In genomic region chr2:24009367-24009679, GRCh38 we compare ENCODE assay signal across 14 cellular contexts. TPM values are rescaled to one million over a fixed set of nuclear protein-coding genes. Genes with fewer than 3 reads are reported as not detected.
DNase-seq lines count a peak whose midpoint lies in the region; ATAC-seq and TF ChIP-seq lines count a peak whose summit lies in the region.
"Had no signal": no experiment of that assay in that cellular context is flagged by ENCODE, and none has a peak within 500 bp of the region (broad histone marks: within the 10 kb centered on the region; RNA-seq: fewer than 3 reads in every experiment).

No MANE protein-coding gene starts in this region.

- intact Hi-C loops in heart right ventricle (cut with DNase I) (no loop called here), cardiac septum (cut with DNase I) (no loop called here)

- peak overlapping the region in 3 of 10 donors; percentile 20 to 45 (median 27) for H3K4me3 Mint-ChIP-seq in naive thymus-derived CD8-positive, alpha-beta T cell
- H3K4me3 Mint-ChIP-seq: T-helper 1 cell treated with Interleukin-12 subunit alpha and Interleukin-12 subunit beta and Interleukin-4 antibody, amounts not matched to agents 30 μg/mL and 1 μg/mL, for 36 hours had no signal

- no peak for DNase-seq in heart right ventricle
- DNase-seq in cardiac septum (ENCODE audit: low spot score): no peak
- DNase-seq in epithelial cell of proximal tubule (ENCODE audit: low read depth): no peak
- DNase-seq in mesendoderm: no peak
- no peak for DNase-seq in NCI-H524 (lab: John Stamatoyannopoulos, UW)
- DNase-seq in activated naive CD4-positive, alpha-beta T cell treated with anti-CD3 and anti-CD28 coated beads, Interleukin-2, amount 50 U/mL, for 72 hours (ENCODE audit: low spot score in 2 of 2): no peak
- DNase-seq in naive thymus-derived CD8-positive, alpha-beta T cell: no peak
- DNase-seq in RKO (ENCODE audit: low spot score): no peak
- DNase-seq: activated CD4-positive, alpha-beta T cell treated with anti-CD3 and anti-CD28 coated beads for 48 hours; NCI-H1417 treated with DMSO at 0.1 percent for 48 hours; spleen had no signal

- no peak for ATAC-seq in heart right ventricle
- no peak for ATAC-seq in activated naive CD4-positive, alpha-beta T cell treated with anti-CD3 and anti-CD28 coated beads, Interleukin-2, amount 50 U/mL, for 72 hours
- ATAC-seq in naive thymus-derived CD8-positive, alpha-beta T cell: no peak

- no peak overlapping the region for H4K8ac ChIP-seq in mesendoderm (ENCODE audit: low read depth, low read length)

- H3K36me3 ChIP-seq in heart right ventricle (peaks cover 0 to 3% (median 0%) of the 10 kb centered on the region in 9 donors), mesendoderm (ENCODE audit: control insufficient read depth, insufficient read depth, low read length) (no peaks in the 10 kb centered on the region)
- H3K36me3 ChIP-seq: spleen, thyroid gland had no signal

- no peak for TF ChIP-seq CTCF in heart right ventricle (IDR thresholded peaks at IDR 0.05)
- TF ChIP-seq CTCF in epithelial cell of proximal tubule (conservative IDR thresholded peaks at IDR 0.05; ENCODE audit: low read depth, low read length): no peak

- H3K4me1 ChIP-seq in heart right ventricle (peaks cover 0 to 17% (median 12%) of the 10 kb centered on the region in 9 donors), mesendoderm (ENCODE audit: control insufficient read depth, low read depth, low read length) (no peaks in the 10 kb centered on the region)

- H3K4ac ChIP-seq in mesendoderm (ENCODE audit: low read depth, low read length): no peak overlapping the region

- H3K9me3 ChIP-seq in heart right ventricle: no peaks in the 10 kb centered on the region
- H3K9me3 ChIP-seq: spleen, thyroid gland had no signal

- H3K27ac ChIP-seq in heart right ventricle: no peak overlapping the region
- no peak overlapping the region for H3K27ac ChIP-seq in mesendoderm (ENCODE audit: low read depth, low read length)
- H3K27ac ChIP-seq: thyroid gland had no signal

- no peak overlapping the region for H2BK5ac ChIP-seq in mesendoderm (ENCODE audit: low read length)

- H3K23ac ChIP-seq in mesendoderm (ENCODE audit: low read length): peak overlapping the region; percentile 37

- no peak overlapping the region for H3K18ac ChIP-seq in mesendoderm (ENCODE audit: low read length)

- H3K27ac Mint-ChIP-seq in activated naive CD4-positive, alpha-beta T cell treated with anti-CD3 and anti-CD28 coated beads, Interleukin-2, amount 50 U/mL, for 72 hours: no peak overlapping the region
- no peak overlapping the region for H3K27ac Mint-ChIP-seq in naive thymus-derived CD8-positive, alpha-beta T cell
- H3K27ac Mint-ChIP-seq: T-helper 1 cell treated with Interleukin-12 subunit alpha and Interleukin-12 subunit beta and Interleukin-4 antibody, amounts not matched to agents 30 μg/mL and 1 μg/mL, for 36 hours had no signal

- peak overlapping the region; percentile 69 for H3K9ac ChIP-seq in mesendoderm (ENCODE audit: low read length)

- H2AK5ac ChIP-seq in mesendoderm (ENCODE audit: low read length): no peak overlapping the region

- WGBS in heart right ventricle, 2 donors: 72 to 78% methylated on average over 9 of the region's 9 CpGs
- no CpG with 5 or more reads among the region's 9 CpGs for WGBS in mesendoderm (ENCODE audit: extremely low coverage, insufficient coverage, low lambda C conversion rate)

- no peaks in the 10 kb centered on the region for H3K36me3 Mint-ChIP-seq in activated naive CD4-positive, alpha-beta T cell treated with anti-CD3 and anti-CD28 coated beads, Interleukin-2, amount 50 U/mL, for 72 hours
- H3K36me3 Mint-ChIP-seq in naive thymus-derived CD8-positive, alpha-beta T cell: peaks cover 0 to 7% (median 0%) of the 10 kb centered on the region in 3 donors

- H3K4me2 ChIP-seq in mesendoderm (ENCODE audit: low read length): peak overlapping the region; percentile 70

- H3K27me3 Mint-ChIP-seq in naive thymus-derived CD8-positive, alpha-beta T cell: peaks cover 19 to 46% (median 39%) of the 10 kb centered on the region in 5 donors

- H3K27me3 ChIP-seq in heart right ventricle (peaks cover 13 to 45% (median 27%) of the 10 kb centered on the region in 7 donors), mesendoderm (ENCODE audit: insufficient read depth, low read length, poor library complexity) (no peaks in the 10 kb centered on the region)

- no peak overlapping the region for H4K5ac ChIP-seq in mesendoderm (ENCODE audit: low read length)

- no peaks in the 10 kb centered on the region for H3K79me1 ChIP-seq in mesendoderm (ENCODE audit: low read length)

- peaks cover 0 to 12% (median 5%) of the 10 kb centered on the region in 4 donors for H3K4me1 Mint-ChIP-seq in naive thymus-derived CD8-positive, alpha-beta T cell

- no peaks in the 10 kb centered on the region for H3K79me2 ChIP-seq in mesendoderm (ENCODE audit: control insufficient read depth, insufficient read depth, low read length)

- no peak overlapping the region for H2BK15ac ChIP-seq in mesendoderm (replicated peaks; ENCODE audit: low read depth)

- no peak overlapping the region for H2BK120ac ChIP-seq in mesendoderm (ENCODE audit: low read depth, low read length)

- H3K4me3 ChIP-seq in heart right ventricle (peak overlapping the region in 8 of 10 donors; percentile 36 to 59 (median 49)), epithelial cell of proximal tubule (ENCODE audit: low read depth, low read length) (peak overlapping the region; percentile 46), mesendoderm (ENCODE audit: low read length) (no peak overlapping the region)

- no peaks in the 10 kb centered on the region for H3K9me3 Mint-ChIP-seq in activated naive CD4-positive, alpha-beta T cell treated with anti-CD3 and anti-CD28 coated beads, Interleukin-2, amount 50 U/mL, for 72 hours
- no peaks in the 10 kb centered on the region for H3K9me3 Mint-ChIP-seq in naive thymus-derived CD8-positive, alpha-beta T cell
- H3K9me3 Mint-ChIP-seq: T-helper 1 cell treated with Interleukin-12 subunit alpha and Interleukin-12 subunit beta and Interleukin-4 antibody, amounts not matched to agents 30 μg/mL and 1 μg/mL, for 36 hours had no signal

- peak overlapping the region; percentile 90 for H3K56ac ChIP-seq in mesendoderm (ENCODE audit: low read length)

- POLR2A ChIA-PET in naive thymus-derived CD8-positive, alpha-beta T cell (lab: Charles Lee): no interaction called here

RNA-seq across cellular contexts. Expression of gene MFSD2B, which starts 0.6 kb away (rescaled TPM):
- under 1 TPM in 4 of 10 donors, not detected in 6; 0.19 to 0.66 (median 0.41) TPM for total RNA-seq in heart right ventricle
- under 1 TPM; 0.07 to 0.20 TPM for polyA plus RNA-seq in heart right ventricle
- not detected for total RNA-seq in cardiac septum
- 0.06 and 0.43 TPM in 2 replicates for total RNA-seq in epithelial cell of proximal tubule
- 0.37 TPM for polyA plus RNA-seq in mesendoderm (2013, experiment 1 of 2)
- 0.52 TPM for polyA plus RNA-seq in mesendoderm (2013, experiment 2 of 2)
- under 1 TPM in 1 of 2 donors, not detected in 1; 0.16 TPM for total RNA-seq in activated naive CD4-positive, alpha-beta T cell treated with anti-CD3 and anti-CD28 coated beads, Interleukin-2, amount 50 U/mL, for 72 hours
- under 1 TPM in 1 of 2 experiments, not detected in 1; 0.44 TPM for total RNA-seq in naive thymus-derived CD8-positive, alpha-beta T cell
- polyA plus RNA-seq in naive thymus-derived CD8-positive, alpha-beta T cell: under 1 TPM in 1 of 3 donors, not detected in 2; 0.14 TPM
- total RNA-seq: thyroid gland had no signal

RNA-seq across cellular contexts. Expression of gene WDCP, which starts 37.9 kb away (rescaled TPM):
- total RNA-seq in heart right ventricle: 10 to 100 TPM in 1 of 10 donors, 1 to 10 TPM in 9; 4.8 to 10.1 (median 6.2) TPM
- 1 to 10 TPM; 1.8 to 2.8 TPM for polyA plus RNA-seq in heart right ventricle
- total RNA-seq in cardiac septum: 4.4 TPM
- 7.7 and 13.8 TPM in 2 replicates for total RNA-seq in epithelial cell of proximal tubule
- 10.2 TPM for polyA plus RNA-seq in mesendoderm (2013, experiment 1 of 2)
- polyA plus RNA-seq in mesendoderm (2013, experiment 2 of 2): 10.2 TPM
- total RNA-seq in activated naive CD4-positive, alpha-beta T cell treated with anti-CD3 and anti-CD28 coated beads, Interleukin-2, amount 50 U/mL, for 72 hours: 10 to 100 TPM; 16.9 to 24.5 TPM
- total RNA-seq in naive thymus-derived CD8-positive, alpha-beta T cell: 10 to 100 TPM; 14.9 to 15.6 TPM
- 1 to 10 TPM; 3.4 to 6.5 (median 5.0) TPM for polyA plus RNA-seq in naive thymus-derived CD8-positive, alpha-beta T cell

RNA-seq across cellular contexts. Expression of gene FKBP1B, which starts 40.2 kb away (rescaled TPM):
- total RNA-seq in heart right ventricle (1 to 10 TPM in 8 of 10 donors, under 1 TPM in 1, not detected in 1; 0.61 to 2.8 (median 1.7) TPM), cardiac septum (2.0 TPM), epithelial cell of proximal tubule (12.4 and 20.6 TPM in 2 replicates)
- polyA plus RNA-seq in heart right ventricle: 1 to 10 TPM; 3.4 to 6.3 TPM
- 29.4 TPM for polyA plus RNA-seq in mesendoderm (2013, experiment 1 of 2)
- polyA plus RNA-seq in mesendoderm (2013, experiment 2 of 2): 29.2 TPM
- total RNA-seq in activated naive CD4-positive, alpha-beta T cell treated with anti-CD3 and anti-CD28 coated beads, Interleukin-2, amount 50 U/mL, for 72 hours: 1 to 10 TPM in 1 of 2 donors, under 1 TPM in 1; 0.64 to 1.4 TPM
- under 1 TPM; 0.39 to 0.49 TPM for total RNA-seq in naive thymus-derived CD8-positive, alpha-beta T cell
- polyA plus RNA-seq in naive thymus-derived CD8-positive, alpha-beta T cell: 1 to 10 TPM in 1 of 3 donors, under 1 TPM in 1, not detected in 1; 0.77 to 1.9 TPM
- total RNA-seq: NCI-H460 had no signal
